ENCODE assay signal across 15 cellular contexts in the genomic region with DNA sequence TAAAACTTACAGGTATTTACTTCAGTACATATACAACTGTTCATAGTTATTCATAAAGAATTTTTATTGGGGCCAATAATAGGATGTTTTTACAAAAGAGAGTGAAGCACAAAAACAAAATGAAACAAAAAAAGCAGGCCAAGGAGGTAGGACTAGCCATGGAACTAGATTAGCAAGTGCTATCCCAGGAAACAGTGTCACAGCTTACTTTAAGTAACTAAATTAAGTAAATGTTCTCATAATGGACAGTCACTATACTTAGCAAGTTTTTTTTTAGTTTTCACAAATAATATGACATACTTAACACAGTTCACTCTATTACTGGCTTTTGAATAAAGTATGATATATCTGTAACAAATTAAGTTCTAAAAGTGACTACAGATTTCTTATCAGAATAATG.
A peak's percentile ranks its signal among the peaks of the same experiment; 100 is the strongest.
DNase-seq lines count a peak whose midpoint lies in the region; ATAC-seq and TF ChIP-seq lines count a peak whose summit lies in the region.
"Had no signal": no experiment of that assay in that cellular context is flagged by ENCODE, and none has a peak within 500 bp of the region (broad histone marks: within the 10 kb centered on the region; RNA-seq: fewer than 3 reads in every experiment).

No MANE protein-coding gene starts in this region.

- peak overlapping the region; percentile 31 for H3K9ac ChIP-seq in SK-N-MC (ENCODE audit: insufficient read length)

- H3K4me1 ChIP-seq in GM23338 (ENCODE audit: insufficient read depth): no peaks in the 10 kb centered on the region
- H3K4me1 ChIP-seq: Caco-2 had no signal

- DNase-seq in GM23338 (ENCODE audit: low spot score) (no peak), SK-N-MC (ENCODE audit: low read depth, low spot score) (no peak), NCI-H2029 (lab: John Stamatoyannopoulos, UW) (no peak), NCI-H128 (lab: John Stamatoyannopoulos, UW; ENCODE audit: unreplicated experiment) (no peak)
- DNase-seq in stimulated activated CD4-positive, alpha-beta T cell treated with anti-CD3 and anti-CD28 coated beads, Interleukin-4, amount 100 ng/mL, for 1 hour: no peak
- DNase-seq: Caco-2; CD4-positive, alpha-beta T cell; DMS79 treated with DMSO at 0.1 percent for 48 hours; EL had no signal

- no peaks in the 10 kb centered on the region for H4K20me1 ChIP-seq in GM23338 (replicated peaks; ENCODE audit: insufficient read depth)

- H3K4me1 Mint-ChIP-seq in GM23338 (peaks cover 4% of the 10 kb centered on the region; the same call in 2 of the 3 replicates), nephron (peaks cover 18% of the 10 kb centered on the region)
- H3K4me1 Mint-ChIP-seq: B cell had no signal

- H3K27ac ChIP-seq in GM23338 (ENCODE audit: low read depth) (no peak overlapping the region), SK-N-MC (peak overlapping the region; percentile 85)
- H3K27ac ChIP-seq: C4-2B, HL-60 had no signal

- H3K9me3 ChIP-seq in SK-N-MC (ENCODE audit: low read depth, low read length): no peaks in the 10 kb centered on the region
- H3K9me3 ChIP-seq: Caco-2, HAP-1 had no signal

- H3K79me2 ChIP-seq in GM23338 (replicated peaks; ENCODE audit: insufficient read depth): no peaks in the 10 kb centered on the region

- no peaks in the 10 kb centered on the region for H3K9me3 Mint-ChIP-seq in GM23338
- no peaks in the 10 kb centered on the region for H3K9me3 Mint-ChIP-seq in nephron
- H3K9me3 Mint-ChIP-seq: CD4-positive, alpha-beta T cell had no signal

- H3K27ac Mint-ChIP-seq in GM23338: 0 out of 2 replicates have a peak overlapping the region, but pooled peaks have one; percentile 30
- peak overlapping the region in 2 of 3 experiments; percentile 79 to 87 for H3K27ac Mint-ChIP-seq in nephron
- H3K27ac Mint-ChIP-seq: B cell; CD4-positive, alpha-beta T cell had no signal

- ATAC-seq in GM23338: no peak
- ATAC-seq: GM12878 had no signal

- H3K36me3 ChIP-seq in GM23338 (ENCODE audit: insufficient read depth): no peaks in the 10 kb centered on the region
- no peaks in the 10 kb centered on the region for H3K36me3 ChIP-seq in SK-N-MC (ENCODE audit: insufficient read depth, low read length)
- H3K36me3 ChIP-seq: HAP-1 had no signal

- no peaks in the 10 kb centered on the region for H3K9me2 ChIP-seq in GM23338 (ENCODE audit: insufficient read depth)

- H3K4me3 ChIP-seq in GM23338: no peak overlapping the region
- no peak overlapping the region for H3K4me3 ChIP-seq in SK-N-MC
- H3K4me3 ChIP-seq: GM12878, HAP-1 had no signal

- no peak overlapping the region for H3K4me3 Mint-ChIP-seq in GM23338
- no peak overlapping the region for H3K4me3 Mint-ChIP-seq in nephron
- H3K4me3 Mint-ChIP-seq: B cell; CD4-positive, alpha-beta T cell had no signal

- no peaks in the 10 kb centered on the region for H3K27me3 Mint-ChIP-seq in GM23338 (ENCODE audit: insufficient read depth, low read depth, poor library complexity)
- no peaks in the 10 kb centered on the region for H3K27me3 Mint-ChIP-seq in nephron (ENCODE audit: low read depth)
- H3K27me3 Mint-ChIP-seq: CD4-positive, alpha-beta T cell had no signal

- H3K36me3 Mint-ChIP-seq in GM23338 (ENCODE audit: low read depth): no peaks in the 10 kb centered on the region
- H3K36me3 Mint-ChIP-seq in nephron (ENCODE audit: low read depth): no peaks in the 10 kb centered on the region

- TF ChIP-seq CTCF in GM23338 (conservative IDR thresholded peaks at IDR 0.05; ENCODE audit: low read depth in 2 of 2) (no peak), nephron (IDR thresholded peaks at IDR 0.05; ENCODE audit: unreplicated experiment in 3 of 3) (no peak)

- no peaks in the 10 kb centered on the region for H3K27me3 ChIP-seq in GM23338 (ENCODE audit: insufficient read depth)

- H3F3A ChIP-seq in GM23338 (replicated peaks; ENCODE audit: low read depth): no peaks in the 10 kb centered on the region

- H3K4me2 ChIP-seq in GM23338: no peak overlapping the region

- H2AFZ ChIP-seq in GM23338: no peak overlapping the region

TF ChIP-seq in GM23338, 12 proteins besides CTCF, POLR2A, EP300 and RAD21:
- TF ChIP-seq STAT1 (IDR thresholded peaks at IDR 0.05; ENCODE audit: unreplicated experiment): no peak
- no peak for TF ChIP-seq ZNF462 (CRISPR knock-in tag; IDR thresholded peaks at IDR 0.05)
